Comparison of ENCODE assay signal across 8 cellular contexts in genomic region chr4:6782147-6782845, GRCh38. TPM values are rescaled to one million over a fixed set of nuclear protein-coding genes. Genes with fewer than 3 reads are reported as not detected.
DNase-seq lines count a peak whose midpoint lies in the region; ATAC-seq and TF ChIP-seq lines count a peak whose summit lies in the region.

Gene KIAA0232 (plus strand): TSS chr4:6782727. CDS start chr4:6824454, 41,727 bp downstream.

- peaks cover 9% of the 10 kb centered on the region for H3K9me1 ChIP-seq in IMR-90 (ENCODE audit: insufficient read depth, low read length)

- peaks cover 4% of the 10 kb centered on the region for H3K4me1 ChIP-seq in IMR-90 (ENCODE audit: control insufficient read depth, insufficient read depth, low read length)
- peaks cover 18% of the 10 kb centered on the region for H3K4me1 ChIP-seq in OCI-LY7 (ENCODE audit: insufficient read depth, low read length, poor library complexity, severe bottlenecking)

- TF ChIP-seq CTCF in IMR-90 (conservative IDR thresholded peaks at IDR 0.05; ENCODE audit: low read depth, low read length) (0 out of 2 replicates have a peak, but pooled peaks have one; percentile 13), OCI-LY7 (conservative IDR thresholded peaks at IDR 0.05; ENCODE audit: low read length) (no peak; the same call in 1 of the 2 replicates)

- intact Hi-C loops in IMR-90 (cut with micrococcal nuclease): loop anchor here (2.0 to 10.0 kb wide), 2 partner anchors 93 to 203 kb away; no protein-coding TSS in a partner anchor
- intact Hi-C loops in OCI-LY7 (cut with micrococcal nuclease; ENCODE audit: unreplicated experiment): loop anchor here (2.0 kb wide), 4 partner anchors 61 to 287 kb away; partner anchors contain the start of genes GRPEL1 and MRFAP1

- H4K20me1 ChIP-seq in IMR-90 (ENCODE audit: insufficient read depth, low read length) (peaks cover 34% of the 10 kb centered on the region), OCI-LY7 (ENCODE audit: insufficient read depth, low read length) (peaks cover 8% of the 10 kb centered on the region; the same call in 1 of the 2 replicates)

- no peak within 1 kb of the TSS; the same call in 1 of the 2 replicates for H2AK5ac ChIP-seq in IMR-90 (ENCODE audit: low read depth, low read length)

- H3K9me3 ChIP-seq in IMR-90 (ENCODE audit: control insufficient read depth, insufficient read depth, low read length) (no peaks in the 10 kb centered on the region), OCI-LY7 (ENCODE audit: low read length) (no peaks in the 10 kb centered on the region)

- peak within 1 kb of the TSS; percentile 41 for H2BK5ac ChIP-seq in IMR-90 (ENCODE audit: low read depth, low read length, poor library complexity, severe bottlenecking)

- peak within 1 kb of the TSS; percentile 81 for H3K14ac ChIP-seq in IMR-90 (replicated peaks; ENCODE audit: low read depth, low read length)

- dilution Hi-C loops in IMR-90 (cut with HindIII; ENCODE audit: low sequenced_read_pairs, unreplicated experiment): no loop called here

- in situ Hi-C loops in IMR-90 (cut with MboI; ENCODE audit: low sequenced_read_pairs): no loop called here

- POLR2A ChIA-PET in IMR-90 (lab: Charles Lee; ENCODE audit: unreplicated experiment): no interaction called here
- POLR2A ChIA-PET in OCI-LY7 (lab: Charles Lee): no interaction called here

- BruUV-seq in IMR-90 (replicated peaks; lab: Mats Ljungman, UMichigan) (no TSS peak), OCI-LY7 (replicated peaks; lab: Mats Ljungman, UMichigan) (no TSS peak)

- DNase-seq in DMS 273 (lab: John Stamatoyannopoulos, UW; ENCODE audit: unreplicated experiment) (peak; percentile 95), IMR-90 (peak; percentile 93), OCI-LY7 (ENCODE audit: low spot score) (peak; percentile 96), activated T-cell treated with anti-CD3 and anti-CD28 coated beads for 24 hours (ENCODE audit: low read depth) (peak; percentile 83), epithelial cell of prostate (ENCODE audit: low read depth, low spot score) (no peak), mucosa of gallbladder (ENCODE audit: low spot score) (peak; percentile 93)
- DNase-seq in stimulated activated CD8-positive, alpha-beta memory T cell treated with anti-CD3 and anti-CD28 coated beads, Interleukin-4, amount 100 ng/mL, for 24 hours (ENCODE audit: low read depth): peak; percentile 81

- no peak within 1 kb of the TSS for H2BK15ac ChIP-seq in IMR-90 (ENCODE audit: low read depth, low read length)

- H3K79me2 ChIP-seq in OCI-LY7 (ENCODE audit: insufficient read depth, low read depth, low read length): peaks cover 28% of the 10 kb centered on the region

- TF ChIP-seq POLR2A in IMR-90 (IDR thresholded peaks at IDR 0.05; ENCODE audit: low read depth, low read length): peak; percentile 67

- H2AK9ac ChIP-seq in IMR-90 (replicated peaks; ENCODE audit: low read depth, low read length, poor library complexity): peak within 1 kb of the TSS; percentile 98

- peaks cover 6 to 34% of the 10 kb centered on the region in 2 experiments for H3K79me1 ChIP-seq in IMR-90 (ENCODE audit: low read depth in 1 of 2, low read length in 2 of 2)

- no peaks in the 10 kb centered on the region for H3K9me2 ChIP-seq in OCI-LY7 (ENCODE audit: insufficient read depth, low read length)

- H2AFZ ChIP-seq in IMR-90 (replicated peaks; ENCODE audit: low read length, poor library complexity): peak within 1 kb of the TSS; percentile 94
- H2AFZ ChIP-seq in OCI-LY7 (ENCODE audit: low read length): peak within 1 kb of the TSS; percentile 86; the same call in 1 of the 2 replicates

- WGBS in IMR-90 (ENCODE audit: extremely low coverage in 2 of 2, insufficient read length in 1 of 2), 2 experiments: 0% methylated on average over 30 of the region's 100 CpGs; no CpG with 5 or more reads in 1 of the 2 experiments

- H3K18ac ChIP-seq in IMR-90 (ENCODE audit: low read depth, low read length): no peak within 1 kb of the TSS; the same call in 1 of the 2 replicates

- H3K4me3 ChIP-seq in IMR-90 (ENCODE audit: insufficient read depth, low read depth, low read length): peak within 1 kb of the TSS; percentile 78
- peak within 1 kb of the TSS; percentile 95 for H3K4me3 ChIP-seq in OCI-LY7 (ENCODE audit: low read depth, low read length, poor library complexity, severe bottlenecking)

- H3K56ac ChIP-seq in IMR-90 (ENCODE audit: extremely low read depth, insufficient read depth, low read length): peak within 1 kb of the TSS; percentile 83; the same call in 1 of the 2 replicates

- H3K27me3 ChIP-seq in IMR-90 (ENCODE audit: control insufficient read depth, insufficient read depth, low read length): peaks cover 2% of the 10 kb centered on the region

- peak within 1 kb of the TSS in 1 of 2 experiments; percentile 80; a peak in 2 of 4 replicates for H4K8ac ChIP-seq in IMR-90 (ENCODE audit: low read depth in 2 of 2, low read length in 2 of 2)

- no peaks in the 10 kb centered on the region for H3K36me3 ChIP-seq in IMR-90 (ENCODE audit: control insufficient read depth, insufficient read depth, low read length)
- H3K36me3 ChIP-seq in OCI-LY7 (ENCODE audit: insufficient read depth, low read length): peaks cover 6% of the 10 kb centered on the region; the same call in 1 of the 2 replicates

- peak within 1 kb of the TSS; percentile 72 for H3K4ac ChIP-seq in IMR-90 (ENCODE audit: low read depth, low read length)

- peak within 1 kb of the TSS; percentile 58 for H3K4me2 ChIP-seq in IMR-90 (ENCODE audit: low read depth, low read length)
- peak within 1 kb of the TSS; percentile 84 for H3K4me2 ChIP-seq in OCI-LY7 (ENCODE audit: low read length)

- peak within 1 kb of the TSS; percentile 89 for H3K27ac ChIP-seq in IMR-90 (ENCODE audit: insufficient read depth, low read length)
- H3K27ac ChIP-seq in OCI-LY7 (ENCODE audit: low read depth, low read length, poor library complexity, severe bottlenecking): peak within 1 kb of the TSS; percentile 87
- H3K27ac ChIP-seq in epithelial cell of prostate: peak within 1 kb of the TSS; percentile 86

- H2BK120ac ChIP-seq in IMR-90 (ENCODE audit: low read depth, low read length): no peak within 1 kb of the TSS

- H3K23ac ChIP-seq in IMR-90 (ENCODE audit: low read depth, low read length): peak within 1 kb of the TSS; percentile 51; the same call in 1 of the 2 replicates

- no peak within 1 kb of the TSS; the same call in 1 of the 2 replicates for H4K5ac ChIP-seq in IMR-90 (ENCODE audit: low read depth, low read length)

- no peak; the same call in 1 of the 2 replicates for TF ChIP-seq RAD21 in IMR-90 (IDR thresholded peaks at IDR 0.05; ENCODE audit: low read length)

- H4K91ac ChIP-seq in IMR-90 (ENCODE audit: insufficient read depth, low read depth, low read length): peak within 1 kb of the TSS; percentile 56

- ATAC-seq in GM21526 (IDR thresholded peaks at IDR 0.05; ENCODE audit: low FRiP score, unreplicated experiment) (peak; percentile 73), IMR-90 (ENCODE audit: low read depth) (peak; percentile 88)

- CTCF ChIA-PET in IMR-90 (lab: Yijun Ruan, JAX): interaction anchor here (1.6 kb wide), 1 partner anchor 14 kb away, joined by 3 read pairs; no protein-coding TSS in a partner anchor
- CTCF ChIA-PET in OCI-LY7 (lab: Charles Lee; ENCODE audit: unreplicated experiment): interaction anchor here (0.9 kb wide), 1 partner anchor 90 kb away, joined by 3 read pairs; no protein-coding TSS in a partner anchor

- no peak within 1 kb of the TSS for H2BK20ac ChIP-seq in IMR-90 (ENCODE audit: low read depth, low read length)

- peak within 1 kb of the TSS; percentile 83 for H3K9ac ChIP-seq in IMR-90 (ENCODE audit: low read depth, low read length)

TF ChIP-seq in IMR-90, 13 proteins besides CTCF, POLR2A, EP300 and RAD21:
- TF ChIP-seq USF2 (IDR thresholded peaks at IDR 0.05; ENCODE audit: low read depth, low read length) (peak; percentile 3; the same call in 1 of the 2 replicates), RFX5 (IDR thresholded peaks at IDR 0.05; ENCODE audit: low read depth, low read length) (no peak), SMC3 (IDR thresholded peaks at IDR 0.05; ENCODE audit: low read depth, low read length) (peak; percentile 14; the same call in 1 of the 2 replicates), MAFK (IDR thresholded peaks at IDR 0.05; ENCODE audit: low read depth, low read length) (no peak), FOS (IDR thresholded peaks at IDR 0.05; ENCODE audit: low read depth, low read length) (no peak), MXI1 (IDR thresholded peaks at IDR 0.05; ENCODE audit: borderline replicate concordance, low read depth, low read length) (0 out of 2 replicates have a peak, but pooled peaks have one; percentile 44), CEBPB (IDR thresholded peaks at IDR 0.05; ENCODE audit: low read depth, low read length) (peak; percentile 73), BHLHE40 (IDR thresholded peaks at IDR 0.05; ENCODE audit: low read depth, low read length) (no peak), ELK1 (IDR thresholded peaks at IDR 0.05; ENCODE audit: borderline replicate concordance, low read depth, low read length) (no peak), MAZ (IDR thresholded peaks at IDR 0.05; ENCODE audit: borderline replicate concordance, low read depth, low read length) (peak; percentile 97; the same call in 1 of the 2 replicates), CHD1 (IDR thresholded peaks at IDR 0.05; ENCODE audit: low read depth, low read length) (no peak), RCOR1 (IDR thresholded peaks at IDR 0.05; ENCODE audit: insufficient replicate concordance, low read length) (no peak), NFE2L2 (IDR thresholded peaks at IDR 0.05; ENCODE audit: low read depth, low read length) (no peak)

RNA-seq across cellular contexts. Expression of gene KIAA0232, which starts in this region (rescaled TPM):
- total RNA-seq in IMR-90 (2012; rRNA removed): 19.5 and 23.1 TPM in 2 replicates
- 5.8 and 6.8 TPM in 2 replicates for polyA plus RNA-seq in IMR-90 (2012; rRNA removed)
- polyA plus RNA-seq in IMR-90 (2012; cell fraction: cytosol; rRNA removed): 1.8 and 4.3 TPM in 2 replicates
- 3.7 and 10.2 TPM in 2 replicates for polyA plus RNA-seq in IMR-90 (2012; cell fraction: nucleus; rRNA removed; ENCODE audit: low replicate concordance)
- total RNA-seq in OCI-LY7 (2014; rRNA removed; shearing (Covaris generic)): 7.5 and 8.0 TPM in 2 replicates
- total RNA-seq in OCI-LY7 (2022): 13.5 and 15.8 TPM in 2 replicates
- 35.0 TPM for total RNA-seq in mucosa of gallbladder
